In genomic region chr1:19083081-19083480, GRCh38 we compare ENCODE assay signal across 15 cellular contexts.
DNase-seq lines count a peak whose midpoint lies in the region; ATAC-seq and TF ChIP-seq lines count a peak whose summit lies in the region.
"Had no signal": no experiment of that assay in that cellular context is flagged by ENCODE, and none has a peak within 500 bp of the region (broad histone marks: within the 10 kb centered on the region; RNA-seq: fewer than 3 reads in every experiment).

No MANE protein-coding gene starts in this region.

- TF ChIP-seq POLR2A in heart left ventricle (IDR thresholded peaks at IDR 0.05) (no peak), testis (IDR thresholded peaks at IDR 0.05) (no peak)

- DNase-seq in heart left ventricle (no peak), Right ventricle myocardium inferior (ENCODE audit: missing footprints) (no peak), astrocyte of the spinal cord (ENCODE audit: low read depth, low spot score) (peak; percentile 61), left lung (no peak), testis (peak; percentile 82), NCI-H1048 (lab: John Stamatoyannopoulos, UW) (no peak)
- no peak for DNase-seq in stimulated activated CD8-positive, alpha-beta memory T cell treated with anti-CD3 and anti-CD28 coated beads, Interleukin-4, amount 100 ng/mL, for 48 hours
- DNase-seq: activated CD4-positive, CD25-positive, alpha-beta regulatory T cell; DMS79; NCI-H1930; stimulated activated CD4-positive, alpha-beta T cell treated with anti-CD3 and anti-CD28 coated beads, Interleukin-15, amount 100 ng/mL, for 24 hours had no signal

- ATAC-seq in heart left ventricle (peak in 3 of 4 donors; percentile 6 to 53 (median 35)), Right ventricle myocardium inferior (no peak), left lung (no peak), GM21717 (IDR thresholded peaks at IDR 0.05; ENCODE audit: unreplicated experiment) (no peak)
- ATAC-seq: HCT116 had no signal

- in situ Hi-C loops in astrocyte of the spinal cord (cut with HindIII; ENCODE audit: low sequenced_read_pairs), result no loop called here

- H3K4me3 ChIP-seq in heart left ventricle (no peak overlapping the region), astrocyte of the spinal cord (ENCODE audit: low read depth, low read length) (no peak overlapping the region), left lung (no peak overlapping the region), testis (no peak overlapping the region)
- H3K4me3 ChIP-seq: neural progenitor cell, SJSA1 had no signal

- H3K4me1 ChIP-seq in heart left ventricle (peaks cover 0 to 28% (median 15%) of the 10 kb centered on the region in 12 donors), left lung (peaks cover 11 to 60% of the 10 kb centered on the region in 2 donors), testis (peaks cover 5% of the 10 kb centered on the region)
- H3K4me1 ChIP-seq: neural progenitor cell had no signal

- intact Hi-C loops in heart left ventricle (cut with DNase I) (loop anchor here in 2 of 10 donors (5.0 to 10.0 kb wide), 2 partner anchors 176 to 178 kb away; partner anchors contain the start of gene ALDH4A1 (in 1 of the 2)), Right ventricle myocardium inferior (cut with DNase I) (no loop called here), left lung (cut with DNase I) (no loop called here), testis (cut with DNase I; ENCODE audit: low total_unique reads) (no loop called here)

- H3K27me3 ChIP-seq in heart left ventricle (no peaks in the 10 kb centered on the region), left lung (no peaks in the 10 kb centered on the region), testis (no peaks in the 10 kb centered on the region)
- H3K27me3 ChIP-seq: neural progenitor cell, SJSA1 had no signal

- no peaks in the 10 kb centered on the region for H3K9me3 ChIP-seq in heart left ventricle
- no peaks in the 10 kb centered on the region for H3K9me3 ChIP-seq in left lung
- H3K9me3 ChIP-seq in testis, result no peaks in the 10 kb centered on the region
- H3K9me3 ChIP-seq: SJSA1 had no signal

- H3K36me3 ChIP-seq in heart left ventricle (peaks cover 8 to 100% (median 98%) of the 10 kb centered on the region in 9 donors), left lung (peaks cover 0 to 97% of the 10 kb centered on the region in 2 donors), testis (ENCODE audit: low read depth, missing control alignments) (no peaks in the 10 kb centered on the region)
- H3K36me3 ChIP-seq: neural progenitor cell had no signal

- TF ChIP-seq CTCF in heart left ventricle (IDR thresholded peaks at IDR 0.05) (no peak), astrocyte of the spinal cord (IDR thresholded peaks at IDR 0.05; ENCODE audit: low read depth, low read length) (no peak), left lung (IDR thresholded peaks at IDR 0.05) (no peak), testis (IDR thresholded peaks at IDR 0.05) (no peak)

- H3K27ac ChIP-seq in heart left ventricle, result peak overlapping the region in 5 of 12 donors; percentile 11 to 76 (median 25)
- peak overlapping the region; percentile 4 to 92 for H3K27ac ChIP-seq in left lung
- H3K27ac ChIP-seq in testis, result peak overlapping the region; percentile 78 to 84
- H3K27ac ChIP-seq: neural progenitor cell, SJSA1 had no signal

- WGBS in heart left ventricle, 4 donors, result 58 to 71% (median 65%) methylated on average over 7 of the region's 7 CpGs
- 69% methylated on average over 7 of the region's 7 CpGs for WGBS in testis, 2 donors

Comparison
In these comparisons a context has a peak if more than half of its experiments do, and no peak if none do; other contexts are left out.
1. ATAC-seq: peak in heart left ventricle (3 of 4); none in Right ventricle myocardium inferior (single experiment), left lung (single experiment) and GM21717 (single experiment).
2. DNase-seq: peak in astrocyte of the spinal cord (single experiment) and testis (single experiment); none in heart left ventricle (0 of 5), Right ventricle myocardium inferior (single experiment), left lung (0 of 2), stimulated activated CD8-positive, alpha-beta memory T cell treated with anti-CD3 and anti-CD28 coated beads, Interleukin-4, amount 100 ng/mL, for 48 hours (single experiment) and NCI-H1048 (single experiment).